ENCODE assay signal across 12 cellular contexts in the genomic region with DNA sequence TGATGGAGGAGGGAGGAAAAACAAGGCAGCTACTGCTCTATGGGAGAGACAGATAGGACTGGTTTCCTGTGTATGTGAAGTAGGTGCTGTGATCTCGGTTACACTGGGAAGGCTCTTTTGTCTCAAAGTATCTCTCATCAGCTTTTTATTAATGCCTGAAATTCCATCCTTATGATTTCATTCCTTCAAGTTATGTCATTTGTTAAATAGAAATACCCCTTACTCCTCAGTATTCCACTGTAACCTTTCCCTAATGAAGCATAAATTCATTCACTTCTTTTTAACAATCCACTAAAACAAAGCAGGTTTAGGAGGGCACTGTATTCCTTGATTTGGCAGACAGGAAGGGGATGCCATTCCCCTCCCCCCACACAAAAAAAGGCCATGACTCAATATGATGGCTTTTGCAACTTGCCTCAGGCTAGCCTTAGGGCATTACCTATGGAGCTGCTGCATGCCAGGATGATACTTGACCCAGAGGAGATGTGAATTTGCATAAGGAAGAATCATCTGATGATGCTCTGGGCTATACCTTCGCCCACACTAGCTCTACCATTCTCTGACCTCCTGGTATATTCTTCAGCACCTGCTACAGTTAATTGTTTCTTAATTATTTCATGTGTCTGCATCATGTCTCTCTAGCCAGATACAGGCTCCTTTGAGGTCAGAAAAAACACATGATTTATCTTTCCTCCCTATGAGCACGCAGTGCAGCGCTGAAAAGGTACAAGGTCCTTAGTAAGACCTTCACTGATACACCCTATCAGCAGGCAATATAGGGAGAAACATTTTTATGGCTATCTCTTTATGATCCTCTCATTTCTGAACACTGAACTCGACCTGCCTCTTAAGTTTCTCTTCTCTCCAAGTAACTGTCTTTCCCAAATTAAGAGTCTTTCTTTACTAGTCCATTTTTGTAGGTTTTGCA. TPM values are rescaled to one million over a fixed set of nuclear protein-coding genes. Genes with fewer than 3 reads are reported as not detected.
A peak's percentile ranks its signal among the peaks of the same experiment; 100 is the strongest.
DNase-seq lines count a peak whose midpoint lies in the region; ATAC-seq and TF ChIP-seq lines count a peak whose summit lies in the region.
"Had no signal": no experiment of that assay in that cellular context is flagged by ENCODE, and none has a peak within 500 bp of the region (broad histone marks: within the 10 kb centered on the region; RNA-seq: fewer than 3 reads in every experiment).

No MANE protein-coding gene starts in this region.

- H4K20me1 ChIP-seq in smooth muscle cell (ENCODE audit: low read depth) = peaks cover 100% of the 10 kb centered on the region

- H3K27me3 ChIP-seq in smooth muscle cell (ENCODE audit: low read depth) (no peaks in the 10 kb centered on the region), HAP-1 (ENCODE audit: low read depth) (no peaks in the 10 kb centered on the region)
- H3K27me3 ChIP-seq: BLaER1 had no signal

- H3K4me1 ChIP-seq in smooth muscle cell (ENCODE audit: low read depth) (no peaks in the 10 kb centered on the region), HAP-1 (no peaks in the 10 kb centered on the region)
- H3K4me1 ChIP-seq: BLaER1 had no signal

- H3K36me3 ChIP-seq in smooth muscle cell (ENCODE audit: low read depth) (no peaks in the 10 kb centered on the region), HAP-1 (replicated peaks) (no peaks in the 10 kb centered on the region)

- in situ Hi-C loops in HAP-1 (cut with MboI; ENCODE audit: low sequenced_read_pairs) = no loop called here

- H3K9ac ChIP-seq in smooth muscle cell (ENCODE audit: low read depth) = no peak overlapping the region
- H3K9ac ChIP-seq: BLaER1 had no signal

- 72% methylated on average over 5 of the region's 5 CpGs for WGBS in smooth muscle cell (ENCODE audit: low lambda C conversion rate)

- peak overlapping the region; percentile 20 for H3K27ac ChIP-seq in smooth muscle cell (ENCODE audit: low read depth)
- H3K27ac ChIP-seq: BLaER1 had no signal

- H2AFZ ChIP-seq in smooth muscle cell (ENCODE audit: low read depth) = no peak overlapping the region

- H3K9me3 ChIP-seq in smooth muscle cell (replicated peaks; ENCODE audit: low read depth) = no peaks in the 10 kb centered on the region
- H3K9me3 ChIP-seq in HAP-1 = no peaks in the 10 kb centered on the region

- no peaks in the 10 kb centered on the region for H3K27me3 Mint-ChIP-seq in activated T-cell treated with anti-CD3 and anti-CD28 coated beads, Interleukin-2, amount 50 U/mL, for 24 hours
- H3K27me3 Mint-ChIP-seq: activated naive CD8-positive, alpha-beta T cell treated with anti-CD3 and anti-CD28 coated beads, Interleukin-2, amount 10 ng/mL, durations not matched to agents 7 days and 5 days had no signal

- TF ChIP-seq CTCF in fibroblast of the aortic adventitia (IDR thresholded peaks at IDR 0.05; ENCODE audit: insufficient read depth, low read length) (no peak), smooth muscle cell (IDR thresholded peaks at IDR 0.05; ENCODE audit: borderline replicate concordance, insufficient read depth, poor library complexity, severe bottlenecking) (no peak)

- no peak overlapping the region for H3K4me3 Mint-ChIP-seq in activated T-cell treated with anti-CD3 and anti-CD28 coated beads, Interleukin-2, amount 50 U/mL, for 24 hours
- H3K4me3 Mint-ChIP-seq: activated naive CD8-positive, alpha-beta T cell treated with anti-CD3 and anti-CD28 coated beads, Interleukin-2, amount 10 ng/mL, durations not matched to agents 7 days and 5 days had no signal

- no peak for DNase-seq in activated T-cell treated with anti-CD3 and anti-CD28 coated beads, Interleukin-2, amount 50 U/mL, for 24 hours
- DNase-seq in activated T-cell treated with anti-CD3 and anti-CD28 coated beads, Interleukin-2, amount 50 U/mL, for 48 hours = no peak
- DNase-seq in RPMI7951 (ENCODE audit: low read depth) (peak; percentile 44), fibroblast of the aortic adventitia (ENCODE audit: low read depth) (peak; percentile 51), smooth muscle cell (lab: John Stamatoyannopoulos, UW; ENCODE audit: unreplicated experiment) (no peak), foreskin melanocyte (no peak), HAP-1 (ENCODE audit: low spot score in 2 of 2) (no peak)
- DNase-seq: activated naive CD8-positive, alpha-beta T cell treated with anti-CD3 and anti-CD28 coated beads, Interleukin-2, amount 10 ng/mL, durations not matched to agents 7 days and 5 days; hippocampal formation; NCI-H1694 treated with DMSO at 0.1 percent for 48 hours had no signal

- no peaks in the 10 kb centered on the region for H3K9me3 Mint-ChIP-seq in activated T-cell treated with anti-CD3 and anti-CD28 coated beads, Interleukin-2, amount 50 U/mL, for 24 hours

- peaks cover 100% of the 10 kb centered on the region for H3K79me2 ChIP-seq in smooth muscle cell (ENCODE audit: low read depth)

- H3K36me3 Mint-ChIP-seq in activated T-cell treated with anti-CD3 and anti-CD28 coated beads, Interleukin-2, amount 50 U/mL, for 24 hours (ENCODE audit: low read depth) = peaks cover 46% of the 10 kb centered on the region

- H3K4me3 ChIP-seq in fibroblast of the aortic adventitia (ENCODE audit: low read depth, low read length) = no peak overlapping the region
- no peak overlapping the region for H3K4me3 ChIP-seq in smooth muscle cell
- no peak overlapping the region for H3K4me3 ChIP-seq in HAP-1
- H3K4me3 ChIP-seq: BLaER1 had no signal

- no peaks in the 10 kb centered on the region for H3F3A ChIP-seq in smooth muscle cell (ENCODE audit: low read depth)

- peak overlapping the region; percentile 18 for H3K4me2 ChIP-seq in smooth muscle cell
- H3K4me2 ChIP-seq: BLaER1 had no signal

- H3K27ac Mint-ChIP-seq in activated T-cell treated with anti-CD3 and anti-CD28 coated beads, Interleukin-2, amount 50 U/mL, for 24 hours = peak overlapping the region; percentile 19
- H3K27ac Mint-ChIP-seq: activated naive CD8-positive, alpha-beta T cell treated with anti-CD3 and anti-CD28 coated beads, Interleukin-2, amount 10 ng/mL, durations not matched to agents 7 days and 5 days had no signal

- ATAC-seq in HG03097 (IDR thresholded peaks at IDR 0.05; ENCODE audit: low FRiP score, unreplicated experiment) = no peak

- H3K4me1 Mint-ChIP-seq in activated T-cell treated with anti-CD3 and anti-CD28 coated beads, Interleukin-2, amount 50 U/mL, for 24 hours (ENCODE audit: low read depth) = peaks cover 87% of the 10 kb centered on the region

RNA-seq across cellular contexts. Expression of a gene that starts 26.3 kb away (rescaled TPM):
- 40.6 and 53.0 TPM in 2 replicates for total RNA-seq in RPMI7951 (2014; rRNA removed; shearing (Covaris generic))
- 132 and 147 TPM in 2 replicates for total RNA-seq in fibroblast of the aortic adventitia (ENCODE audit: low replicate concordance)
- total RNA-seq in smooth muscle cell = 101 and 103 TPM in 2 replicates
- polyA plus RNA-seq in smooth muscle cell = 48.1 and 76.5 TPM in 2 replicates

Comparison
In these comparisons a context has a peak if more than half of its experiments do, and no peak if none do; other contexts are left out.
1. DNase-seq: peak in RPMI7951 (single experiment) and fibroblast of the aortic adventitia (single experiment); none in activated T-cell treated with anti-CD3 and anti-CD28 coated beads, Interleukin-2, amount 50 U/mL, for 24 hours (single experiment), activated T-cell treated with anti-CD3 and anti-CD28 coated beads, Interleukin-2, amount 50 U/mL, for 48 hours (0 of 2), smooth muscle cell (single experiment), foreskin melanocyte (single experiment) and HAP-1 (0 of 2).